1 cellular context compared by ENCODE assay signal in genomic region chr5:173314166-173314952, GRCh38.
TF ChIP-seq lines count a peak whose summit lies in the region.

No MANE protein-coding gene starts in this region.

TF ChIP-seq in HepG2, 621 proteins besides CTCF, POLR2A, EP300 and RAD21 (continued from another document):
- TF ChIP-seq, protein P1, sequence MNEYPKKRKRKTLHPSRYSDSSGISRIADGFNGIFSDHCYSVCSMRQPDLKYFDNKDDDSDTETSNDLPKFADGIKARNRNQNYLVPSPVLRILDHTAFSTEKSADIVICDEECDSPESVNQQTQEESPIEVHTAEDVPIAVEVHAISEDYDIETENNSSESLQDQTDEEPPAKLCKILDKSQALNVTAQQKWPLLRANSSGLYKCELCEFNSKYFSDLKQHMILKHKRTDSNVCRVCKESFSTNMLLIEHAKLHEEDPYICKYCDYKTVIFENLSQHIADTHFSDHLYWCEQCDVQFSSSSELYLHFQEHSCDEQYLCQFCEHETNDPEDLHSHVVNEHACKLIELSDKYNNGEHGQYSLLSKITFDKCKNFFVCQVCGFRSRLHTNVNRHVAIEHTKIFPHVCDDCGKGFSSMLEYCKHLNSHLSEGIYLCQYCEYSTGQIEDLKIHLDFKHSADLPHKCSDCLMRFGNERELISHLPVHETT (CRISPR knock-in tag; conservative IDR thresholded peaks at IDR 0.05), result no peak
- TF ChIP-seq ZNF709 (CRISPR knock-in tag; IDR thresholded peaks at IDR 0.05) (no peak), FIP1L1 (IDR thresholded peaks at IDR 0.05; ENCODE audit: borderline replicate concordance, insufficient read depth, low read depth, low read length) (0 out of 2 replicates have a peak, but pooled peaks have one; percentile 91), KDM2A (CRISPR knock-in tag; IDR thresholded peaks at IDR 0.05; ENCODE audit: borderline replicate concordance, low read depth) (peak; percentile 60; the same call in 1 of the 2 replicates), TCF7 (IDR thresholded peaks at IDR 0.05; ENCODE audit: low read depth) (no peak), RXRA (CRISPR knock-in tag; IDR thresholded peaks at IDR 0.05) (no peak), ZSCAN21 (CRISPR knock-in tag; IDR thresholded peaks at IDR 0.05; ENCODE audit: borderline replicate concordance) (no peak), ZNF30 (CRISPR knock-in tag; IDR thresholded peaks at IDR 0.05) (no peak), BORCS8-MEF2B (CRISPR knock-in tag; IDR thresholded peaks at IDR 0.05) (no peak), GLMP (CRISPR knock-in tag; IDR thresholded peaks at IDR 0.05; ENCODE audit: borderline replicate concordance) (no peak), TCF12 (IDR thresholded peaks at IDR 0.05) (no peak), TCF12 (CRISPR knock-in tag; IDR thresholded peaks at IDR 0.05) (no peak), ZBED4 (CRISPR knock-in tag; IDR thresholded peaks at IDR 0.05; ENCODE audit: borderline replicate concordance) (no peak), ZNF318 (CRISPR knock-in tag; IDR thresholded peaks at IDR 0.05) (0 out of 2 replicates have a peak, but pooled peaks have one; percentile 83), RBM22 (optimal IDR thresholded peaks at IDR 0.05; ENCODE audit: low read length) (peak; percentile 93), ZFP82 (CRISPR knock-in tag; IDR thresholded peaks at IDR 0.05; ENCODE audit: borderline replicate concordance) (no peak)
- TF ChIP-seq, protein P2, sequence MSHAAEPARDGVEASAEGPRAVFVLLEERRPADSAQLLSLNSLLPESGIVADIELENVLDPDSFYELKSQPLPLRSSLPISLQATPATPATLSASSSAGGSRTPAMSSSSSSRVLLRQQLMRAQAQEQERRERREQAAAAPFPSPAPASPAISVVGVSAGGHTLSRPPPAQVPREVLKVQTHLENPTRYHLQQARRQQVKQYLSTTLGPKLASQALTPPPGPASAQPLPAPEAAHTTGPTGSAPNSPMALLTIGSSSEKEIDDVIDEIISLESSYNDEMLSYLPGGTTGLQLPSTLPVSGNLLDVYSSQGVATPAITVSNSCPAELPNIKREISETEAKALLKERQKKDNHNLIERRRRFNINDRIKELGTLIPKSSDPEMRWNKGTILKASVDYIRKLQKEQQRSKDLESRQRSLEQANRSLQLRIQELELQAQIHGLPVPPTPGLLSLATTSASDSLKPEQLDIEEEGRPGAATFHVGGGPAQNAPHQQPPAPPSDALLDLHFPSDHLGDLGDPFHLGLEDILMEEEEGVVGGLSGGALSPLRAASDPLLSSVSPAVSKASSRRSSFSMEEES (CRISPR knock-in tag; IDR thresholded peaks at IDR 0.05), result no peak
